Comparison of ENCODE assay signal across 8 cellular contexts in genomic region chr15:42735382-42736165, GRCh38. TPM values are rescaled to one million over a fixed set of nuclear protein-coding genes. Genes with fewer than 3 reads are reported as not detected.
DNase-seq lines count a peak whose midpoint lies in the region; ATAC-seq and TF ChIP-seq lines count a peak whose summit lies in the region.

No MANE protein-coding gene starts in this region.

- H4K5ac ChIP-seq in mesendoderm (ENCODE audit: low read length), result no peak overlapping the region

- no peak overlapping the region for H2BK5ac ChIP-seq in mesendoderm (ENCODE audit: low read length)

- in situ Hi-C loops in brain microvascular endothelial cell (cut with HindIII; ENCODE audit: low pct_ligation_motif_present, low sequenced_read_pairs), result no loop called here

- H3K9ac ChIP-seq in mesendoderm (ENCODE audit: low read length), result peak overlapping the region; percentile 85

- H2AK5ac ChIP-seq in mesendoderm (ENCODE audit: low read length), result no peak overlapping the region

- H3K56ac ChIP-seq in mesendoderm (ENCODE audit: low read length), result peak overlapping the region; percentile 95

- H3K4me3 ChIP-seq in brain microvascular endothelial cell (ENCODE audit: low read depth, low read length) (peak overlapping the region; percentile 87), mesendoderm (ENCODE audit: low read length) (peak overlapping the region; percentile 79), urinary bladder (ENCODE audit: low read depth, low read length) (peak overlapping the region; percentile 86)

- no peaks in the 10 kb centered on the region for H3K27me3 ChIP-seq in brain microvascular endothelial cell (replicated peaks)
- H3K27me3 ChIP-seq in mesendoderm (ENCODE audit: insufficient read depth, low read length, poor library complexity), result no peaks in the 10 kb centered on the region

- WGBS in mesendoderm (ENCODE audit: extremely low coverage, insufficient coverage, low lambda C conversion rate), result no CpG with 5 or more reads among the region's 19 CpGs
- WGBS in urinary bladder, result 72% methylated on average over 19 of the region's 19 CpGs

- no peak overlapping the region for H2BK120ac ChIP-seq in mesendoderm (ENCODE audit: low read depth, low read length)

- H4K8ac ChIP-seq in mesendoderm (ENCODE audit: low read depth, low read length), result no peak overlapping the region

- H2BK15ac ChIP-seq in mesendoderm (replicated peaks; ENCODE audit: low read depth), result no peak overlapping the region

- TF ChIP-seq CTCF in brain microvascular endothelial cell (IDR thresholded peaks at IDR 0.05; ENCODE audit: low read depth, low read length, missing control alignments), result no peak

- H3K27ac ChIP-seq in brain microvascular endothelial cell (no peak overlapping the region), mesendoderm (ENCODE audit: low read depth, low read length) (no peak overlapping the region), urinary bladder (ENCODE audit: low read depth) (no peak overlapping the region)

- peak; percentile 65 for DNase-seq in cardiac septum (ENCODE audit: low spot score)
- no peak for DNase-seq in Right ventricle myocardium superior
- no peak for DNase-seq in brain microvascular endothelial cell
- no peak for DNase-seq in mesendoderm
- no peak for DNase-seq in HCEC 1CT
- no peak for DNase-seq in NCI-H1105 treated with DMSO at 0.1 percent for 48 hours (lab: John Stamatoyannopoulos, UW)

- no peak for ATAC-seq in Right ventricle myocardium superior (ENCODE audit: poor library complexity)
- ATAC-seq in GM19324 (IDR thresholded peaks at IDR 0.05; ENCODE audit: low FRiP score, unreplicated experiment), result no peak

- H3K79me2 ChIP-seq in mesendoderm (ENCODE audit: control insufficient read depth, insufficient read depth, low read length), result peaks cover 2% of the 10 kb centered on the region

- peak overlapping the region; percentile 32 for H3K4me2 ChIP-seq in mesendoderm (ENCODE audit: low read length)

- no peak overlapping the region for H3K18ac ChIP-seq in mesendoderm (ENCODE audit: low read length)

- intact Hi-C loops in cardiac septum (cut with DNase I) (loop anchor here (2.0 kb wide), 1 partner anchor 185 kb away; the partner anchor contains the start of gene TTBK2), Right ventricle myocardium superior (cut with DNase I) (no loop called here)

- H3K4me1 ChIP-seq in mesendoderm (ENCODE audit: control insufficient read depth, low read depth, low read length) (peaks cover 4% of the 10 kb centered on the region), urinary bladder (ENCODE audit: insufficient read depth) (peaks cover 1% of the 10 kb centered on the region)

- H3K4ac ChIP-seq in mesendoderm (ENCODE audit: low read depth, low read length), result no peak overlapping the region

- H3K36me3 ChIP-seq in brain microvascular endothelial cell (replicated peaks), result peaks cover 21% of the 10 kb centered on the region
- peaks cover 13% of the 10 kb centered on the region for H3K36me3 ChIP-seq in mesendoderm (ENCODE audit: control insufficient read depth, insufficient read depth, low read length)
- peaks cover 4% of the 10 kb centered on the region for H3K36me3 ChIP-seq in urinary bladder (ENCODE audit: insufficient read depth)

- H3K23ac ChIP-seq in mesendoderm (ENCODE audit: low read length), result no peak overlapping the region

- H3K79me1 ChIP-seq in mesendoderm (ENCODE audit: low read length), result peaks cover 3% of the 10 kb centered on the region

RNA-seq across cellular contexts. Expression of gene CDAN1, which starts 1.4 kb away (rescaled TPM):
- total RNA-seq in cardiac septum, result 6.5 TPM
- total RNA-seq in Right ventricle myocardium superior, result 6.3 TPM
- 4.6 TPM for polyA plus RNA-seq in mesendoderm (2013, experiment 1 of 2)
- 4.4 TPM for polyA plus RNA-seq in mesendoderm (2013, experiment 2 of 2)
- total RNA-seq in urinary bladder, result 8.2 TPM
- polyA plus RNA-seq in urinary bladder, result 10.4 TPM
